Comparison of ENCODE assay signal across 1 cellular context in the genomic region with DNA sequence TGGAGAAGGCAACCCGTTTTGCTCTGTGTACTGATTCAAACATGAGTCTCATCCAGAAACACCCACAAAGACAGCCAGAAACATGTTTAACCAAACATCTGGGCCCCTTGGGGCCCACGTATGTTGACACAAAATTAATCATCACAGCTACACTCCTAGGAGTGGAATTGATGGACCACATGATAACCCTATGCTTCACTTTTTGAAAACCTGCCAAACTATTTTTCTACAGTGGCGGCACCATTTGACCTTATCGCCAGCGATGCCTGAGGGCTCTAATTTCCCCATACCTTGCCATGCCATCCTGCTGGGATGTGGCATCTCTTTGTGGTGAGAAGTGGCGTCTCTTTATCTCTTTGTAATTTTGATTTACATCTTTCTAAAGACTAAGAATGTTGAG.
A peak's percentile ranks its signal among the peaks of the same experiment; 100 is the strongest.
TF ChIP-seq lines count a peak whose summit lies in the region.

No MANE protein-coding gene starts in this region.

TF ChIP-seq in HepG2, 621 proteins besides CTCF, POLR2A, EP300 and RAD21 (continues in another document):
- TF ChIP-seq RARG (CRISPR knock-in tag; IDR thresholded peaks at IDR 0.05; ENCODE audit: low read depth) = no peak
- TF ChIP-seq, protein P1, sequence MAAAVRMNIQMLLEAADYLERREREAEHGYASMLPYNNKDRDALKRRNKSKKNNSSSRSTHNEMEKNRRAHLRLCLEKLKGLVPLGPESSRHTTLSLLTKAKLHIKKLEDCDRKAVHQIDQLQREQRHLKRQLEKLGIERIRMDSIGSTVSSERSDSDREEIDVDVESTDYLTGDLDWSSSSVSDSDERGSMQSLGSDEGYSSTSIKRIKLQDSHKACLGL (CRISPR knock-in tag; IDR thresholded peaks at IDR 0.05) = no peak
- TF ChIP-seq GATA4 (IDR thresholded peaks at IDR 0.05; ENCODE audit: borderline replicate concordance, low read depth) = no peak
- TF ChIP-seq, protein P2, sequence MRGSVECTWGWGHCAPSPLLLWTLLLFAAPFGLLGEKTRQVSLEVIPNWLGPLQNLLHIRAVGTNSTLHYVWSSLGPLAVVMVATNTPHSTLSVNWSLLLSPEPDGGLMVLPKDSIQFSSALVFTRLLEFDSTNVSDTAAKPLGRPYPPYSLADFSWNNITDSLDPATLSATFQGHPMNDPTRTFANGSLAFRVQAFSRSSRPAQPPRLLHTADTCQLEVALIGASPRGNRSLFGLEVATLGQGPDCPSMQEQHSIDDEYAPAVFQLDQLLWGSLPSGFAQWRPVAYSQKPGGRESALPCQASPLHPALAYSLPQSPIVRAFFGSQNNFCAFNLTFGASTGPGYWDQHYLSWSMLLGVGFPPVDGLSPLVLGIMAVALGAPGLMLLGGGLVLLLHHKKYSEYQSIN (CRISPR knock-in tag; IDR thresholded peaks at IDR 0.05; ENCODE audit: borderline replicate concordance) = no peak
- TF ChIP-seq TMF1 (CRISPR knock-in tag; IDR thresholded peaks at IDR 0.05; ENCODE audit: low read depth) = no peak
- no peak for TF ChIP-seq HOXD1 (CRISPR knock-in tag; IDR thresholded peaks at IDR 0.05)
- no peak for TF ChIP-seq REL (CRISPR knock-in tag; conservative IDR thresholded peaks at IDR 0.05)
- no peak for TF ChIP-seq ETV6 (CRISPR knock-in tag; conservative IDR thresholded peaks at IDR 0.05)
- TF ChIP-seq PRDM15 (CRISPR knock-in tag; IDR thresholded peaks at IDR 0.05) = no peak
- TF ChIP-seq, protein P3, sequence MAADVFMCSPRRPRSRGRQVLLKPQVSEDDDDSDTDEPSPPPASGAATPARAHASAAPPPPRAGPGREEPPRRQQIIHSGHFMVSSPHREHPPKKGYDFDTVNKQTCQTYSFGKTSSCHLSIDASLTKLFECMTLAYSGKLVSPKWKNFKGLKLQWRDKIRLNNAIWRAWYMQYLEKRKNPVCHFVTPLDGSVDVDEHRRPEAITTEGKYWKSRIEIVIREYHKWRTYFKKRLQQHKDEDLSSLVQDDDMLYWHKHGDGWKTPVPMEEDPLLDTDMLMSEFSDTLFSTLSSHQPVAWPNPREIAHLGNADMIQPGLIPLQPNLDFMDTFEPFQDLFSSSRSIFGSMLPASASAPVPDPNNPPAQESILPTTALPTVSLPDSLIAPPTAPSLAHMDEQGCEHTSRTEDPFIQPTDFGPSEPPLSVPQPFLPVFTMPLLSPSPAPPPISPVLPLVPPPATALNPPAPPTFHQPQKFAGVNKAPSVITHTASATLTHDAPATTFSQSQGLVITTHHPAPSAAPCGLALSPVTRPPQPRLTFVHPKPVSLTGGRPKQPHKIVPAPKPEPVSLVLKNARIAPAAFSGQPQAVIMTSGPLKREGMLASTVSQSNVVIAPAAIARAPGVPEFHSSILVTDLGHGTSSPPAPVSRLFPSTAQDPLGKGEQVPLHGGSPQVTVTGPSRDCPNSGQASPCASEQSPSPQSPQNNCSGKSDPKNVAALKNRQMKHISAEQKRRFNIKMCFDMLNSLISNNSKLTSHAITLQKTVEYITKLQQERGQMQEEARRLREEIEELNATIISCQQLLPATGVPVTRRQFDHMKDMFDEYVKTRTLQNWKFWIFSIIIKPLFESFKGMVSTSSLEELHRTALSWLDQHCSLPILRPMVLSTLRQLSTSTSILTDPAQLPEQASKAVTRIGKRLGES (CRISPR knock-in tag; IDR thresholded peaks at IDR 0.05; ENCODE audit: borderline replicate concordance) = no peak
- no peak for TF ChIP-seq ZNF441 (CRISPR knock-in tag; IDR thresholded peaks at IDR 0.05; ENCODE audit: borderline replicate concordance)
- TF ChIP-seq, protein P4, sequence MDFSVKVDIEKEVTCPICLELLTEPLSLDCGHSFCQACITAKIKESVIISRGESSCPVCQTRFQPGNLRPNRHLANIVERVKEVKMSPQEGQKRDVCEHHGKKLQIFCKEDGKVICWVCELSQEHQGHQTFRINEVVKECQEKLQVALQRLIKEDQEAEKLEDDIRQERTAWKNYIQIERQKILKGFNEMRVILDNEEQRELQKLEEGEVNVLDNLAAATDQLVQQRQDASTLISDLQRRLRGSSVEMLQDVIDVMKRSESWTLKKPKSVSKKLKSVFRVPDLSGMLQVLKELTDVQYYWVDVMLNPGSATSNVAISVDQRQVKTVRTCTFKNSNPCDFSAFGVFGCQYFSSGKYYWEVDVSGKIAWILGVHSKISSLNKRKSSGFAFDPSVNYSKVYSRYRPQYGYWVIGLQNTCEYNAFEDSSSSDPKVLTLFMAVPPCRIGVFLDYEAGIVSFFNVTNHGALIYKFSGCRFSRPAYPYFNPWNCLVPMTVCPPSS (IDR thresholded peaks at IDR 0.05) = no peak
- no peak for TF ChIP-seq MAZ (IDR thresholded peaks at IDR 0.05; ENCODE audit: borderline replicate concordance, low read depth, low read length)
- no peak for TF ChIP-seq MAZ (CRISPR knock-in tag; IDR thresholded peaks at IDR 0.05; ENCODE audit: low read depth)
- TF ChIP-seq ZNF124 (CRISPR knock-in tag; IDR thresholded peaks at IDR 0.05) = no peak
- TF ChIP-seq TEAD3 (CRISPR knock-in tag; optimal IDR thresholded peaks at IDR 0.05; ENCODE audit: borderline replicate concordance) = peak; percentile 38
- no peak for TF ChIP-seq ZNF232 (CRISPR knock-in tag; IDR thresholded peaks at IDR 0.05; ENCODE audit: borderline replicate concordance)
- TF ChIP-seq ZNF619 (CRISPR knock-in tag; IDR thresholded peaks at IDR 0.05) = no peak
- TF ChIP-seq ZNF784 (CRISPR knock-in tag; IDR thresholded peaks at IDR 0.05; ENCODE audit: borderline replicate concordance) = no peak
- no peak for TF ChIP-seq TRAFD1 (CRISPR knock-in tag; IDR thresholded peaks at IDR 0.05; ENCODE audit: borderline replicate concordance)
- TF ChIP-seq ARNT2 (CRISPR knock-in tag; IDR thresholded peaks at IDR 0.05; ENCODE audit: low read depth) = no peak
- no peak for TF ChIP-seq ZFP82 (CRISPR knock-in tag; IDR thresholded peaks at IDR 0.05; ENCODE audit: borderline replicate concordance)
- no peak for TF ChIP-seq ZBTB7A (CRISPR knock-in tag; IDR thresholded peaks at IDR 0.05)
- TF ChIP-seq FOXA1 (IDR thresholded peaks at IDR 0.05) = no peak
- TF ChIP-seq FOXA1 (CRISPR knock-in tag; IDR thresholded peaks at IDR 0.05) = 0 out of 2 replicates have a peak, but pooled peaks have one; percentile 23
- TF ChIP-seq, protein P5, sequence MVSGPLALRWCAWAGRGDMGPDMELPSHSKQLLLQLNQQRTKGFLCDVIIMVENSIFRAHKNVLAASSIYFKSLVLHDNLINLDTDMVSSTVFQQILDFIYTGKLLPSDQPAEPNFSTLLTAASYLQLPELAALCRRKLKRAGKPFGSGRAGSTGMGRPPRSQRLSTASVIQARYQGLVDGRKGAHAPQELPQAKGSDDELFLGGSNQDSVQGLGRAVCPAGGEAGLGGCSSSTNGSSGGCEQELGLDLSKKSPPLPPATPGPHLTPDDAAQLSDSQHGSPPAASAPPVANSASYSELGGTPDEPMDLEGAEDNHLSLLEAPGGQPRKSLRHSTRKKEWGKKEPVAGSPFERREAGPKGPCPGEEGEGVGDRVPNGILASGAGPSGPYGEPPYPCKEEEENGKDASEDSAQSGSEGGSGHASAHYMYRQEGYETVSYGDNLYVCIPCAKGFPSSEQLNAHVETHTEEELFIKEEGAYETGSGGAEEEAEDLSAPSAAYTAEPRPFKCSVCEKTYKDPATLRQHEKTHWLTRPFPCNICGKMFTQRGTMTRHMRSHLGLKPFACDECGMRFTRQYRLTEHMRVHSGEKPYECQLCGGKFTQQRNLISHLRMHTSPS (CRISPR knock-in tag; IDR thresholded peaks at IDR 0.05; ENCODE audit: low read depth) = 0 out of 2 replicates have a peak, but pooled peaks have one; percentile 47
- TF ChIP-seq KLF6 (CRISPR knock-in tag; IDR thresholded peaks at IDR 0.05) = no peak
- TF ChIP-seq, protein P6, sequence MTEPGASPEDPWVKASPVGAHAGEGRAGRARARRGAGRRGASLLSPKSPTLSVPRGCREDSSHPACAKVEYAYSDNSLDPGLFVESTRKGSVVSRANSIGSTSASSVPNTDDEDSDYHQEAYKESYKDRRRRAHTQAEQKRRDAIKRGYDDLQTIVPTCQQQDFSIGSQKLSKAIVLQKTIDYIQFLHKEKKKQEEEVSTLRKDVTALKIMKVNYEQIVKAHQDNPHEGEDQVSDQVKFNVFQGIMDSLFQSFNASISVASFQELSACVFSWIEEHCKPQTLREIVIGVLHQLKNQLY (CRISPR knock-in tag; IDR thresholded peaks at IDR 0.05) = no peak
- TF ChIP-seq, protein P7, sequence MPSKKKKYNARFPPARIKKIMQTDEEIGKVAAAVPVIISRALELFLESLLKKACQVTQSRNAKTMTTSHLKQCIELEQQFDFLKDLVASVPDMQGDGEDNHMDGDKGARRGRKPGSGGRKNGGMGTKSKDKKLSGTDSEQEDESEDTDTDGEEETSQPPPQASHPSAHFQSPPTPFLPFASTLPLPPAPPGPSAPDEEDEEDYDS (CRISPR knock-in tag; IDR thresholded peaks at IDR 0.05) = no peak
- no peak for TF ChIP-seq MXD4 (CRISPR knock-in tag; IDR thresholded peaks at IDR 0.05)
- peak; percentile 77 for TF ChIP-seq ISL2 (CRISPR knock-in tag; IDR thresholded peaks at IDR 0.05)
- peak; percentile 66; the same call in 1 of the 2 replicates for TF ChIP-seq ZNF335 (CRISPR knock-in tag; IDR thresholded peaks at IDR 0.05)
- no peak for TF ChIP-seq KLF12 (CRISPR knock-in tag; IDR thresholded peaks at IDR 0.05; ENCODE audit: borderline replicate concordance)
- no peak for TF ChIP-seq ZNF572 (CRISPR knock-in tag; IDR thresholded peaks at IDR 0.05)
- TF ChIP-seq ZNF598 (CRISPR knock-in tag; IDR thresholded peaks at IDR 0.05; ENCODE audit: borderline replicate concordance) = no peak
- TF ChIP-seq, protein P8, sequence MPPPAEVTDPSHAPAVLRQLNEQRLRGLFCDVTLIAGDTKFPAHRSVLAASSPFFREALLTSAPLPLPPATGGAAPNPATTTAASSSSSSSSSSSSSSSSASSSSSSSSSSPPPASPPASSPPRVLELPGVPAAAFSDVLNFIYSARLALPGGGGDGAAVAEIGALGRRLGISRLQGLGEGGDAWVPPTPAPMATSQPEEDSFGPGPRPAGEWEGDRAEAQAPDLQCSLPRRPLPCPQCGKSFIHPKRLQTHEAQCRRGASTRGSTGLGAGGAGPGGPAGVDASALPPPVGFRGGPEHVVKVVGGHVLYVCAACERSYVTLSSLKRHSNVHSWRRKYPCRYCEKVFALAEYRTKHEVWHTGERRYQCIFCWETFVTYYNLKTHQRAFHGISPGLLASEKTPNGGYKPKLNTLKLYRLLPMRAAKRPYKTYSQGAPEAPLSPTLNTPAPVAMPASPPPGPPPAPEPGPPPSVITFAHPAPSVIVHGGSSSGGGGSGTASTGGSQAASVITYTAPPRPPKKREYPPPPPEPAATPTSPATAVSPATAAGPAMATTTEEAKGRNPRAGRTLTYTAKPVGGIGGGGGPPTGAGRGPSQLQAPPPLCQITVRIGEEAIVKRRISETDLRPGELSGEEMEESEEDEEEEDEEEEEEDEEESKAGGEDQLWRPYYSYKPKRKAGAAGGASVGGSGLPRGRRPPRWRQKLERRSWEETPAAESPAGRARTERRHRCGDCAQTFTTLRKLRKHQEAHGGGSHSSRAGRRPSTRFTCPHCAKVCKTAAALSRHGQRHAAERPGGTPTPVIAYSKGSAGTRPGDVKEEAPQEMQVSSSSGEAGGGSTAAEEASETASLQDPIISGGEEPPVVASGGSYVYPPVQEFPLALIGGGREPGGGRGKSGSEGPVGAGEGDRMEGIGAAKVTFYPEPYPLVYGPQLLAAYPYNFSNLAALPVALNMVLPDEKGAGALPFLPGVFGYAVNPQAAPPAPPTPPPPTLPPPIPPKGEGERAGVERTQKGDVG (CRISPR knock-in tag; IDR thresholded peaks at IDR 0.05; ENCODE audit: borderline replicate concordance) = no peak
- peak; percentile 37; the same call in 1 of the 2 replicates for TF ChIP-seq ELF3 (CRISPR knock-in tag; IDR thresholded peaks at IDR 0.05)
- no peak for TF ChIP-seq MTF2 (CRISPR knock-in tag; IDR thresholded peaks at IDR 0.05; ENCODE audit: borderline replicate concordance)
- no peak for TF ChIP-seq NPAS2 (CRISPR knock-in tag; IDR thresholded peaks at IDR 0.05; ENCODE audit: borderline replicate concordance)
- no peak for TF ChIP-seq NFE2 (CRISPR knock-in tag; IDR thresholded peaks at IDR 0.05)
- TF ChIP-seq ZNF3 (CRISPR knock-in tag; IDR thresholded peaks at IDR 0.05) = no peak
- TF ChIP-seq ZNF205 (CRISPR knock-in tag; IDR thresholded peaks at IDR 0.05) = no peak
